In genomic region chr20:50029697-50030428, GRCh38 we compare ENCODE assay signal across 10 cellular contexts. TPM values are rescaled to one million over a fixed set of nuclear protein-coding genes. Genes with fewer than 3 reads are reported as not detected.
A peak's percentile ranks its signal among the peaks of the same experiment; 100 is the strongest.
DNase-seq lines count a peak whose midpoint lies in the region; ATAC-seq, FAIRE-seq and TF ChIP-seq lines count a peak whose summit lies in the region.
"Had no signal": no experiment of that assay in that cellular context is flagged by ENCODE, and none has a peak within 500 bp of the region (broad histone marks: within the 10 kb centered on the region; RNA-seq: fewer than 3 reads in every experiment).

No MANE protein-coding gene starts in this region.

- DNase-seq in HS-27A (ENCODE audit: low read depth), result peak; percentile 77
- peak; percentile 97 for DNase-seq in astrocyte of the spinal cord (ENCODE audit: low read depth, low spot score)
- peak; percentile 90 for DNase-seq in kidney
- DNase-seq in testis, result no peak
- no peak for DNase-seq in SK-N-DZ (ENCODE audit: low spot score)
- DNase-seq: NK-92 treated with Interleukin-12 subunit alpha and Interleukin-12 subunit beta, amount 100 ng/mL, for 24 hours had no signal

- WGBS in testis, 2 donors, result 53 to 56% methylated on average over 13 to 19 of the region's 19 CpGs

- in situ Hi-C loops in astrocyte of the spinal cord (cut with HindIII; ENCODE audit: low sequenced_read_pairs), result no loop called here

- no peak for TF ChIP-seq CTCF in astrocyte of the spinal cord (IDR thresholded peaks at IDR 0.05; ENCODE audit: low read depth, low read length)
- no peak for TF ChIP-seq CTCF in kidney (IDR thresholded peaks at IDR 0.05; ENCODE audit: borderline replicate concordance, extremely low read depth, insufficient read depth)
- no peak for TF ChIP-seq CTCF in testis (IDR thresholded peaks at IDR 0.05)

- H3K27me3 ChIP-seq in testis, result no peaks in the 10 kb centered on the region

- no peak for ATAC-seq in HG03159 (IDR thresholded peaks at IDR 0.05; ENCODE audit: unreplicated experiment)
- ATAC-seq in GM18861 (IDR thresholded peaks at IDR 0.05; ENCODE audit: unreplicated experiment), result no peak
- ATAC-seq in GM21423 (IDR thresholded peaks at IDR 0.05; ENCODE audit: unreplicated experiment), result no peak

- H3K27ac ChIP-seq in kidney (ENCODE audit: low read depth in 2 of 2, low read length in 2 of 2) (peak overlapping the region in 1 of 2 donors; percentile 38), testis (peak overlapping the region; percentile 39 to 81)

- no peak for TF ChIP-seq POLR2A in testis (IDR thresholded peaks at IDR 0.05)

- H3K36me3 ChIP-seq in kidney (ENCODE audit: control insufficient read depth in 1 of 2, insufficient read depth in 2 of 2, low read length in 2 of 2), result no peaks in the 10 kb centered on the region
- H3K36me3 ChIP-seq in testis (ENCODE audit: low read depth, missing control alignments), result no peaks in the 10 kb centered on the region

- H3K9me3 ChIP-seq in kidney (ENCODE audit: control insufficient read depth in 1 of 2, low read length in 2 of 2) (no peaks in the 10 kb centered on the region), testis (no peaks in the 10 kb centered on the region)

- intact Hi-C loops in kidney (cut with DNase I), result no loop called here
- intact Hi-C loops in testis (cut with DNase I; ENCODE audit: low total_unique reads), result no loop called here

- H3K4me3 ChIP-seq in astrocyte of the spinal cord (ENCODE audit: low read depth, low read length) (no peak overlapping the region), kidney (ENCODE audit: low read length in 2 of 2) (no peak overlapping the region), testis (no peak overlapping the region)

- no peak for FAIRE-seq in kidney (lab: Jason Lieb, UNC)
- FAIRE-seq: urothelium cell line had no signal

- H3K4me1 ChIP-seq in kidney (ENCODE audit: control insufficient read depth in 1 of 2, insufficient read depth in 1 of 2, low read depth in 1 of 2, low read length in 2 of 2) (peaks cover 5 to 8% of the 10 kb centered on the region in 2 donors), testis (peaks cover 6% of the 10 kb centered on the region)

- H3K9ac ChIP-seq in kidney (ENCODE audit: low read length in 2 of 2), result no peak overlapping the region

RNA-seq across cellular contexts. Expression of gene SNAI1, which starts 47.1 kb away (rescaled TPM):
- 3.7 TPM for total RNA-seq in kidney
- 4.5 TPM for polyA plus RNA-seq in kidney (ENCODE audit: insufficient read depth, low read depth, low replicate concordance)
- total RNA-seq in testis, result 1 to 10 TPM; 7.0 to 7.6 TPM
- 4.0 TPM for polyA plus RNA-seq in testis (ENCODE audit: insufficient read depth, low read depth, low replicate concordance)
- polyA plus RNA-seq in SK-N-DZ (2014; cell fraction: cytosol; rRNA removed), result 5.7 TPM in 2 replicates
- 4.5 and 6.7 TPM in 2 replicates for polyA plus RNA-seq in SK-N-DZ (2014; cell fraction: nucleus; rRNA removed)

Comparison
In these comparisons a context has a peak if more than half of its experiments do, and no peak if none do; other contexts are left out.
1. DNase-seq: peak in HS-27A (single experiment), astrocyte of the spinal cord (single experiment) and kidney (single experiment); none in testis (single experiment) and SK-N-DZ (single experiment).